ENCODE assay signal across 18 cellular contexts in genomic region chr10:121990015-121990677, GRCh38. TPM values are rescaled to one million over a fixed set of nuclear protein-coding genes. Genes with fewer than 3 reads are reported as not detected.
DNase-seq lines count a peak whose midpoint lies in the region; ATAC-seq and TF ChIP-seq lines count a peak whose summit lies in the region.
"Had no signal": no experiment of that assay in that cellular context is flagged by ENCODE, and none has a peak within 500 bp of the region (broad histone marks: within the 10 kb centered on the region; RNA-seq: fewer than 3 reads in every experiment).

No MANE protein-coding gene starts in this region.

- TF ChIP-seq CTCF in heart right ventricle (IDR thresholded peaks at IDR 0.05): no peak
- no peak for TF ChIP-seq CTCF in type B pancreatic cell (conservative IDR thresholded peaks at IDR 0.05)

- peaks cover 0 to 24% (median 12%) of the 10 kb centered on the region in 9 donors for H3K4me1 ChIP-seq in heart right ventricle

- H3K27ac Mint-ChIP-seq in type B pancreatic cell: peak overlapping the region; percentile 80
- H3K27ac Mint-ChIP-seq: activated naive CD4-positive, alpha-beta T cell treated with anti-CD3 and anti-CD28 coated beads for 36 hours had no signal

- H3K27ac ChIP-seq in heart right ventricle: peak overlapping the region in 8 of 10 donors; percentile 0 to 62 (median 36)
- H3K27ac ChIP-seq: GM23248, ovary had no signal

- ATAC-seq in heart right ventricle (no peak), left cardiac atrium (no peak), HG03159 (IDR thresholded peaks at IDR 0.05; ENCODE audit: unreplicated experiment) (no peak)

- no peaks in the 10 kb centered on the region for H3K27me3 ChIP-seq in heart right ventricle
- H3K27me3 ChIP-seq: ovary, upper lobe of left lung had no signal

- no peak overlapping the region for H3K4me3 Mint-ChIP-seq in type B pancreatic cell
- H3K4me3 Mint-ChIP-seq: activated naive CD4-positive, alpha-beta T cell treated with anti-CD3 and anti-CD28 coated beads for 36 hours had no signal

- DNase-seq in heart right ventricle (no peak), left cardiac atrium (no peak), dermis blood vessel endothelial cell (peak; percentile 33), lung microvascular endothelial cell (ENCODE audit: low read depth in 2 of 2) (peak; percentile 29 to 45), type B pancreatic cell (ENCODE audit: extremely low spot score, unreplicated experiment) (no peak), NCI-H526 treated with DMSO at 0.1 percent for 48 hours (lab: John Stamatoyannopoulos, UW) (no peak), NCI-H748 (lab: John Stamatoyannopoulos, UW; ENCODE audit: unreplicated experiment) (no peak)
- DNase-seq: activated naive CD4-positive, alpha-beta T cell treated with anti-CD3 and anti-CD28 coated beads for 36 hours; C1 segment of cervical spinal cord; DMS53; GM23248; hypothalamus; NCI-H187 treated with DMSO at 0.1 percent for 48 hours; NCI-H510A treated with DMSO at 0.1 percent for 48 hours; ovary; upper lobe of left lung had no signal

- H3K27me3 Mint-ChIP-seq in type B pancreatic cell: no peaks in the 10 kb centered on the region

- peak overlapping the region in 1 of 10 donors; percentile 9 for H3K4me3 ChIP-seq in heart right ventricle
- H3K4me3 ChIP-seq: GM23248, ovary, smooth muscle cell, upper lobe of left lung had no signal

- H3K9me3 ChIP-seq in heart right ventricle: peaks cover 0 to 9% (median 0%) of the 10 kb centered on the region in 11 donors
- H3K9me3 ChIP-seq: ovary, upper lobe of left lung had no signal

- H3K9me3 Mint-ChIP-seq in type B pancreatic cell: peaks cover 17% of the 10 kb centered on the region

- peaks cover 20% of the 10 kb centered on the region for H3K4me1 Mint-ChIP-seq in type B pancreatic cell (ENCODE audit: unreplicated experiment)

- intact Hi-C loops in heart right ventricle (cut with DNase I): loop anchor here in 1 of 10 donors (10.0 kb wide), 1 partner anchor 125 kb away; no protein-coding TSS in a partner anchor
- intact Hi-C loops in left cardiac atrium (cut with DNase I): no loop called here

- H3K36me3 Mint-ChIP-seq in type B pancreatic cell: no peaks in the 10 kb centered on the region

- H3K36me3 ChIP-seq in heart right ventricle: no peaks in the 10 kb centered on the region
- H3K36me3 ChIP-seq: ovary, upper lobe of left lung had no signal

- 66 to 73% methylated on average over 9 of the region's 9 CpGs for WGBS in heart right ventricle, 2 donors

RNA-seq across cellular contexts. Expression of gene TACC2, which starts 1.2 kb away (rescaled TPM):
- total RNA-seq in heart right ventricle (100 to 1,000 TPM; 266 to 451 (median 378) TPM), left cardiac atrium (100 to 1,000 TPM; 210 to 237 TPM), dermis blood vessel endothelial cell (3.6 and 8.2 TPM in 2 replicates), lung microvascular endothelial cell (0.60 and 3.7 TPM in 2 replicates), type B pancreatic cell (ENCODE audit: low replicate concordance) (67.0 and 71.2 TPM in 2 replicates)
- polyA plus RNA-seq in heart right ventricle: 100 to 1,000 TPM in 1 of 2 donors, 10 to 100 TPM in 1; 68.1 to 314 TPM
- total RNA-seq: activated naive CD4-positive, alpha-beta T cell treated with anti-CD3 and anti-CD28 coated beads for 36 hours had no signal

RNA-seq across cellular contexts. Expression of gene NSMCE4A, which starts 15.1 kb away (rescaled TPM):
- total RNA-seq in heart right ventricle: 10 to 100 TPM; 18.2 to 35.4 (median 24.4) TPM
- polyA plus RNA-seq in heart right ventricle: 10 to 100 TPM; 25.8 to 58.5 TPM
- 10 to 100 TPM; 31.4 to 35.8 TPM for total RNA-seq in left cardiac atrium
- 54.6 and 67.9 TPM in 2 replicates for total RNA-seq in dermis blood vessel endothelial cell
- 30.7 and 31.2 TPM in 2 replicates for total RNA-seq in lung microvascular endothelial cell
- total RNA-seq in type B pancreatic cell (ENCODE audit: low replicate concordance): 45.1 and 52.9 TPM in 2 replicates

Comparison
In these comparisons a context has a peak if more than half of its experiments do, and no peak if none do; other contexts are left out.
1. DNase-seq: peak in dermis blood vessel endothelial cell (single experiment) and lung microvascular endothelial cell (2 of 2); none in heart right ventricle (0 of 2), left cardiac atrium (single experiment), type B pancreatic cell (single experiment), NCI-H526 treated with DMSO at 0.1 percent for 48 hours (single experiment) and NCI-H748 (single experiment).